8 cellular contexts compared by ENCODE assay signal in genomic region chr17:81221842-81222619, GRCh38. TPM values are rescaled to one million over a fixed set of nuclear protein-coding genes. Genes with fewer than 3 reads are reported as not detected.
DNase-seq lines count a peak whose midpoint lies in the region; ATAC-seq and TF ChIP-seq lines count a peak whose summit lies in the region.

No MANE protein-coding gene starts in this region.

- peaks cover 25% of the 10 kb centered on the region for H3K4me1 ChIP-seq in BLaER1
- H3K4me1 ChIP-seq in Karpas-422 (ENCODE audit: low read length), result peaks cover 9% of the 10 kb centered on the region
- H3K4me1 ChIP-seq in effector memory CD4-positive, alpha-beta T cell (ENCODE audit: control insufficient read depth, insufficient read depth, low read length, poor library complexity, severe bottlenecking), result peaks cover 19% of the 10 kb centered on the region

- H3K4me1 Mint-ChIP-seq in nephron progenitor cell, result peaks cover 17% of the 10 kb centered on the region

- H2AFZ ChIP-seq in Karpas-422 (ENCODE audit: low read length), result peak overlapping the region; percentile 93; the same call in 1 of the 2 replicates

- H4K20me1 ChIP-seq in BLaER1 (peaks cover 25% of the 10 kb centered on the region), Karpas-422 (ENCODE audit: insufficient read depth, low read depth, low read length) (no peaks in the 10 kb centered on the region)

- H3K4me3 ChIP-seq in BLaER1 (peak overlapping the region; percentile 97), Karpas-422 (ENCODE audit: low read length) (peak overlapping the region; percentile 94)
- H3K4me3 ChIP-seq in effector memory CD4-positive, alpha-beta T cell (ENCODE audit: insufficient read depth, low read depth, low read length, poor library complexity, severe bottlenecking), result peak overlapping the region; percentile 71

- peaks cover 21% of the 10 kb centered on the region for H3K36me3 Mint-ChIP-seq in nephron progenitor cell (ENCODE audit: low read depth)

- H3K4me2 ChIP-seq in BLaER1 (peak overlapping the region; percentile 100), Karpas-422 (ENCODE audit: low read depth, low read length, poor library complexity, severe bottlenecking) (peak overlapping the region; percentile 92)

- H3K27ac Mint-ChIP-seq in nephron progenitor cell, result no peak overlapping the region

- H3K9ac ChIP-seq in BLaER1, result peak overlapping the region; percentile 88
- H3K9ac ChIP-seq in Karpas-422 (ENCODE audit: low read length), result peak overlapping the region; percentile 81

- H3K9me3 Mint-ChIP-seq in nephron progenitor cell, result peaks cover 18% of the 10 kb centered on the region

- ATAC-seq in HG03159 (IDR thresholded peaks at IDR 0.05; ENCODE audit: unreplicated experiment), result no peak

- H3K4me3 Mint-ChIP-seq in nephron progenitor cell, result peak overlapping the region; percentile 80

- peaks cover 4% of the 10 kb centered on the region; the same call in 1 of the 2 replicates for H3K79me2 ChIP-seq in Karpas-422 (ENCODE audit: low read length)

- H3K9me2 ChIP-seq in Karpas-422 (replicated peaks; ENCODE audit: insufficient read depth, low read length), result no peaks in the 10 kb centered on the region

- H3K27me3 ChIP-seq in BLaER1, result no peaks in the 10 kb centered on the region
- H3K27me3 ChIP-seq in Karpas-422 (ENCODE audit: low read length), result no peaks in the 10 kb centered on the region
- H3K27me3 ChIP-seq in effector memory CD4-positive, alpha-beta T cell (replicated peaks; ENCODE audit: control insufficient read depth, insufficient read depth, low read length, poor library complexity, severe bottlenecking), result no peaks in the 10 kb centered on the region

- H3K9me3 ChIP-seq in BLaER1, result peaks cover under 1% of the 10 kb centered on the region; the same call in 1 of the 2 replicates
- H3K9me3 ChIP-seq in Karpas-422 (ENCODE audit: low read length), result no peaks in the 10 kb centered on the region
- no peaks in the 10 kb centered on the region for H3K9me3 ChIP-seq in effector memory CD4-positive, alpha-beta T cell (ENCODE audit: control insufficient read depth, low read length)

- DNase-seq in Karpas-422 (no peak), nephron progenitor cell (peak; percentile 45), SKM-1 treated with dmso at 0.1 percent for 144 hours (lab: John Stamatoyannopoulos, UW; ENCODE audit: unreplicated experiment) (no peak), NCI-H1105 (lab: John Stamatoyannopoulos, UW) (no peak), NCI-H1694 treated with DMSO at 0.1 percent for 48 hours (lab: John Stamatoyannopoulos, UW) (no peak)
- no peak for DNase-seq in effector memory CD4-positive, alpha-beta T cell

- no peaks in the 10 kb centered on the region for H3K27me3 Mint-ChIP-seq in nephron progenitor cell (ENCODE audit: low read depth, poor library complexity)

- no peak for TF ChIP-seq CTCF in nephron progenitor cell (IDR thresholded peaks at IDR 0.05)

- H3K27ac ChIP-seq in BLaER1 (peak overlapping the region; percentile 79), Karpas-422 (ENCODE audit: low read length) (no peak overlapping the region)
- peak overlapping the region; percentile 42 for H3K27ac ChIP-seq in effector memory CD4-positive, alpha-beta T cell (ENCODE audit: insufficient read depth, low read length, poor library complexity, severe bottlenecking)

- H3K36me3 ChIP-seq in BLaER1 (peaks cover 31% of the 10 kb centered on the region), Karpas-422 (ENCODE audit: insufficient read depth, low read length) (no peaks in the 10 kb centered on the region)
- peaks cover 4% of the 10 kb centered on the region for H3K36me3 ChIP-seq in effector memory CD4-positive, alpha-beta T cell (ENCODE audit: control insufficient read depth, insufficient read depth, low read length)

RNA-seq across cellular contexts. Expression of gene CEP131, which starts 0.7 kb away (rescaled TPM):
- 5.1 and 23.6 TPM in 2 replicates for total RNA-seq in Karpas-422 (2014; rRNA removed; shearing (Covaris generic); ENCODE audit: low replicate concordance)

RNA-seq across cellular contexts. Expression of gene TEPSIN, which starts 16.8 kb away (rescaled TPM):
- 14.5 and 36.6 TPM in 2 replicates for total RNA-seq in Karpas-422 (2014; rRNA removed; shearing (Covaris generic); ENCODE audit: low replicate concordance)

RNA-seq across cellular contexts. Expression of gene NDUFAF8, which starts 17.1 kb away (rescaled TPM):
- 34.7 and 81.5 TPM in 2 replicates for total RNA-seq in Karpas-422 (2014; rRNA removed; shearing (Covaris generic); ENCODE audit: low replicate concordance)

RNA-seq across cellular contexts. Expression of gene AATK, which starts 56.0 kb away (rescaled TPM):
- not detected in 2 replicates for total RNA-seq in Karpas-422 (2014; rRNA removed; shearing (Covaris generic); ENCODE audit: low replicate concordance)

RNA-seq across cellular contexts. Expression of gene PVALEF, which starts 56.7 kb away (rescaled TPM):
- not detected in 2 replicates for total RNA-seq in Karpas-422 (2014; rRNA removed; shearing (Covaris generic); ENCODE audit: low replicate concordance)
